Comparison of ENCODE assay signal across 8 cellular contexts in the genomic region with DNA sequence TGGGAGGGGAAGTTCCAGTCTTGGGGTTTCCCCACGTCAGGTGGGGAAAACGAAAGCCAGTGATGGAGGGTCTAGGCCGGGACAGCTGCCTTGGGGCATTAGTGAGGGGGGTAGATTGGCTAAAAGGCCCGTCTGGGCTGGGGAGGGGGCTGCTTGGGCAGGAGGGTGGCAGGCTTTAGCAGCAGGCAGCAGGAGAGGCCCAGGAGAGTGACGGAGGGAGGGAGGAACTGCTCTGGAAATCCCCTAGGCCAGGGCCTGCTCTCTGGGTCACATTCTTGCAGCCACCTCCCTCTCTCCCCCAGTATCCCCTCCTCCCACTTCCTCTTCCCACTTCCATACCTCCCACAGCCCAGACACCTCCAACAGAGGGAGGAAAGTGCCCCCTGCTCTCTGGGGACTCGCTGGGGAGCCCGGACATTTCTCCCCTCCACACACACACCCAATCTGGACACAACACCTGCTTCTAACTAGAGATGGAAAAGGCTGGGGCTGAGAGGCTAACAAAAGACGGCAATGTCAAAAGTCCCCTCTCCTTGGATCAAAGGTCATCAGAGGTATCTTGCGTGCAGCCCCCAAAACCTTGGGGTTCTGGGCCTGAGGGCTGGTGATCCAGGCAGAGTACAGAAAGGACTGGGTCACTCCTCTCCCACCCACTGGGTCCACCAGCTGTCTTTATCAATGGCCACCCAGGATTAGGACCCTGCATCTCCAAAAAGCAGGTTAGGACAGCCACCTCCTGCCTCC. TPM values are rescaled to one million over a fixed set of nuclear protein-coding genes. Genes with fewer than 3 reads are reported as not detected.
DNase-seq lines count a peak whose midpoint lies in the region; ATAC-seq, FAIRE-seq and TF ChIP-seq lines count a peak whose summit lies in the region.

No MANE protein-coding gene starts in this region.

- H3K27ac ChIP-seq in ACC112 (ENCODE audit: low read depth, low read length) (no peak overlapping the region), VCaP (peak overlapping the region; percentile 85; the same call in 1 of the 2 replicates), small intestine (ENCODE audit: low read depth in 1 of 2, low read length in 1 of 2) (peak overlapping the region; percentile 22 to 82), adrenal gland (no peak overlapping the region)

- no peaks in the 10 kb centered on the region for H3K9me3 ChIP-seq in small intestine (ENCODE audit: control insufficient read depth, low read depth)
- H3K9me3 ChIP-seq in adrenal gland (replicated peaks in 1 of 3) = no peaks in the 10 kb centered on the region

- no peak for FAIRE-seq in small intestine (lab: Jason Lieb, UNC)

- intact Hi-C loops in adrenal gland (cut with DNase I) = no loop called here

- H3K27me3 ChIP-seq in ACC112 (ENCODE audit: insufficient read depth, low read length) (peaks cover 4% of the 10 kb centered on the region; the same call in 1 of the 2 replicates), small intestine (ENCODE audit: control insufficient read depth in 2 of 2, insufficient read depth in 2 of 2, low read length in 2 of 2) (peaks cover 0 to 2% of the 10 kb centered on the region in 2 donors), adrenal gland (no peaks in the 10 kb centered on the region)

- peaks cover 12% of the 10 kb centered on the region for H3K79me2 ChIP-seq in ACC112 (ENCODE audit: control insufficient read depth, insufficient read depth, low read length, unreplicated experiment)

- H3K4me3 ChIP-seq in ACC112 (ENCODE audit: low read depth, low read length) (peak overlapping the region; percentile 82), small intestine (ENCODE audit: low read depth in 1 of 2, low read length in 2 of 2) (peak overlapping the region; percentile 26 to 66), adrenal gland (peak overlapping the region in 1 of 4 donors; percentile 68)

- H3K4me1 ChIP-seq in ACC112 (ENCODE audit: control insufficient read depth, insufficient read depth, low read length, unreplicated experiment) = peaks cover 11% of the 10 kb centered on the region
- peaks cover 0 to 20% of the 10 kb centered on the region in 2 donors for H3K4me1 ChIP-seq in small intestine (ENCODE audit: control insufficient read depth in 2 of 2, insufficient read depth in 1 of 2, low read depth in 1 of 2, low read length in 1 of 2)
- peaks cover 21 to 28% of the 10 kb centered on the region in 2 donors for H3K4me1 ChIP-seq in adrenal gland (replicated peaks in 1 of 2)

- peak; percentile 65 for DNase-seq in glomerular visceral epithelial cell (ENCODE audit: extremely low spot score)
- DNase-seq in small intestine = no peak
- DNase-seq in NCI-H1417 (lab: John Stamatoyannopoulos, UW) = no peak
- no peak for DNase-seq in adrenal gland

- no peak overlapping the region for H2AFZ ChIP-seq in ACC112 (ENCODE audit: low read length, unreplicated experiment)

- ATAC-seq in HG02588 (IDR thresholded peaks at IDR 0.05; ENCODE audit: unreplicated experiment) = no peak

- WGBS in small intestine, 3 donors = 15 to 22% (median 20%) methylated on average over 7 to 9 of the region's 9 CpGs
- 49 to 55% (median 52%) methylated on average over 9 of the region's 9 CpGs for WGBS in adrenal gland, 4 donors

- TF ChIP-seq CTCF in VCaP (conservative IDR thresholded peaks at IDR 0.05) (no peak), adrenal gland (IDR thresholded peaks at IDR 0.05) (no peak)

- H3K36me3 ChIP-seq in ACC112 (ENCODE audit: insufficient read depth, low read length) (no peaks in the 10 kb centered on the region), small intestine (ENCODE audit: control insufficient read depth in 2 of 2, insufficient read depth in 2 of 2, low read length in 2 of 2) (peaks cover 0 to 3% of the 10 kb centered on the region in 2 donors), adrenal gland (replicated peaks in 1 of 2) (peaks cover 0 to 6% of the 10 kb centered on the region in 2 donors)

- TF ChIP-seq POLR2A in GM19193 (IDR thresholded peaks at IDR 0.05; ENCODE audit: extremely low read depth, insufficient read depth, insufficient read length) (peak; percentile 61), adrenal gland (IDR thresholded peaks at IDR 0.05) (no peak)

RNA-seq across cellular contexts. Expression of a gene that starts 1.8 kb away (rescaled TPM):
- 10 to 100 TPM in 1 of 3 donors, 1 to 10 TPM in 2; 7.6 to 13.5 (median 8.3) TPM for polyA plus RNA-seq in small intestine
- total RNA-seq in adrenal gland = 10 to 100 TPM in 5 of 8 donors, 1 to 10 TPM in 3; 4.8 to 31.2 (median 10.5) TPM
- polyA plus RNA-seq in adrenal gland = 10 to 100 TPM in 2 of 3 donors, 1 to 10 TPM in 1; 5.8 to 17.0 (median 10.5) TPM

RNA-seq across cellular contexts. Expression of a gene that starts 6.2 kb away (rescaled TPM):
- polyA plus RNA-seq in small intestine (10 to 100 TPM in 2 of 3 donors, 1 to 10 TPM in 1; 6.5 to 33.2 (median 11.3) TPM), adrenal gland (10 to 100 TPM; 12.7 to 37.5 (median 19.3) TPM)
- total RNA-seq in adrenal gland = 10 to 100 TPM; 48.5 to 79.8 (median 63.5) TPM

RNA-seq across cellular contexts. Expression of a gene that starts 6.7 kb away (rescaled TPM):
- polyA plus RNA-seq in small intestine = 1 to 10 TPM in 1 of 3 donors, not detected in 2; 3.1 TPM
- 1 to 10 TPM in 2 of 8 donors, under 1 TPM in 4, not detected in 2; 0.07 to 3.3 (median 0.41) TPM for total RNA-seq in adrenal gland
- 1 to 10 TPM in 2 of 3 donors, under 1 TPM in 1; 0.88 to 3.9 (median 1.2) TPM for polyA plus RNA-seq in adrenal gland

RNA-seq across cellular contexts. Expression of a gene that starts 16.6 kb away (rescaled TPM):
- polyA plus RNA-seq in small intestine (100 to 1,000 TPM; 100 to 530 (median 171) TPM), adrenal gland (1,000 to 10,000 TPM in 1 of 3 donors, 100 to 1,000 TPM in 2; 275 to 2,249 (median 420) TPM)
- total RNA-seq in adrenal gland = 1,000 to 10,000 TPM in 3 of 8 donors, 100 to 1,000 TPM in 5; 692 to 1,293 (median 857) TPM

RNA-seq across cellular contexts. Expression of a gene that starts 40.1 kb away (rescaled TPM):
- polyA plus RNA-seq in small intestine = 10 to 100 TPM in 1 of 3 donors, 1 to 10 TPM in 2; 2.4 to 23.8 (median 3.4) TPM
- total RNA-seq in adrenal gland = 100 to 1,000 TPM; 104 to 356 (median 186) TPM
- polyA plus RNA-seq in adrenal gland = 100 to 1,000 TPM in 2 of 3 donors, 10 to 100 TPM in 1; 51.9 to 113 (median 108) TPM

Comparison
In these comparisons a context has a peak if more than half of its experiments do, and no peak if none do; other contexts are left out.
1. H3K27ac ChIP-seq: peak in VCaP (single experiment) and small intestine (2 of 2); none in ACC112 (single experiment) and adrenal gland (0 of 5).